In genomic region chr2:106816974-106817373, GRCh38 we compare ENCODE assay signal across 16 cellular contexts.
"Had no signal": no experiment of that assay in that cellular context is flagged by ENCODE, and none has a peak within 500 bp of the region (broad histone marks: within the 10 kb centered on the region; RNA-seq: fewer than 3 reads in every experiment).

No MANE protein-coding gene starts in this region.

- H3K9me3 Mint-ChIP-seq: activated naive CD4-positive, alpha-beta T cell treated with anti-CD3 and anti-CD28 coated beads, Interleukin-2, amount 10 ng/mL, durations not matched to agents 7 days and 5 days; activated T-helper 2 cell treated with anti-CD3 and anti-CD28 coated beads, Interferon-gamma antibody, Interleukin-2, Interleukin-4, amounts not matched to agents 10 μg/mL and 5 μg/mL and 100 μg/mL, durations not matched to agents 14 hours and 24 hours and 36 hours; central memory CD8-positive, alpha-beta T cell had no signal

- H3K4me3 Mint-ChIP-seq: activated B cell treated with CpG ODN at 0.5 μM for 24 hours; activated naive CD4-positive, alpha-beta T cell treated with anti-CD3 and anti-CD28 coated beads, Interleukin-2, amount 10 ng/mL, durations not matched to agents 7 days and 5 days; central memory CD8-positive, alpha-beta T cell; neural progenitor cell; stimulated activated effector memory CD8-positive, alpha-beta T cell treated with anti-CD3 and anti-CD28 coated beads, Interleukin-12 subunit alpha, Interleukin-12 subunit beta, amount 100 ng/mL, for 72 hours; T-helper 17 cell had no signal

- H3K9me3 ChIP-seq: body of pancreas, ovary, upper lobe of left lung had no signal

- H3K27ac ChIP-seq: body of pancreas, neural progenitor cell, ovary, upper lobe of left lung had no signal

- H3K4me1 ChIP-seq: body of pancreas, neural progenitor cell, upper lobe of left lung had no signal

- H3K27me3 Mint-ChIP-seq: activated B cell treated with CpG ODN at 0.5 μM for 24 hours; activated naive CD4-positive, alpha-beta T cell treated with anti-CD3 and anti-CD28 coated beads, Interleukin-2, amount 10 ng/mL, durations not matched to agents 7 days and 5 days had no signal

- H3K27me3 ChIP-seq: body of pancreas, neural progenitor cell, ovary, upper lobe of left lung had no signal

- H3K4me3 ChIP-seq: body of pancreas, neural progenitor cell, ovary, smooth muscle cell, upper lobe of left lung had no signal

- H3K36me3 Mint-ChIP-seq: activated naive CD4-positive, alpha-beta T cell treated with anti-CD3 and anti-CD28 coated beads, Interleukin-2, amount 10 ng/mL, durations not matched to agents 7 days and 5 days; stimulated activated effector memory CD8-positive, alpha-beta T cell treated with anti-CD3 and anti-CD28 coated beads, Interleukin-12 subunit alpha, Interleukin-12 subunit beta, amount 100 ng/mL, for 72 hours had no signal

- H3K27ac Mint-ChIP-seq: activated B cell treated with CpG ODN at 0.5 μM for 24 hours; activated naive CD4-positive, alpha-beta T cell treated with anti-CD3 and anti-CD28 coated beads, Interleukin-2, amount 10 ng/mL, durations not matched to agents 7 days and 5 days; activated T-helper 2 cell treated with anti-CD3 and anti-CD28 coated beads, Interferon-gamma antibody, Interleukin-2, Interleukin-4, amounts not matched to agents 10 μg/mL and 5 μg/mL and 100 μg/mL, durations not matched to agents 14 hours and 24 hours and 36 hours; neural progenitor cell; stimulated activated effector memory CD8-positive, alpha-beta T cell treated with anti-CD3 and anti-CD28 coated beads, Interleukin-12 subunit alpha, Interleukin-12 subunit beta, amount 100 ng/mL, for 72 hours; T-helper 17 cell had no signal

- H3K36me3 ChIP-seq: neural progenitor cell, ovary, upper lobe of left lung had no signal

- ATAC-seq: body of pancreas; stimulated activated effector memory CD8-positive, alpha-beta T cell treated with anti-CD3 and anti-CD28 coated beads, Interleukin-12 subunit alpha, Interleukin-12 subunit beta, amount 100 ng/mL, for 72 hours; T-helper 17 cell had no signal

- H3K4me1 Mint-ChIP-seq: activated B cell treated with CpG ODN at 0.5 μM for 24 hours; activated naive CD4-positive, alpha-beta T cell treated with anti-CD3 and anti-CD28 coated beads, Interleukin-2, amount 10 ng/mL, durations not matched to agents 7 days and 5 days; central memory CD8-positive, alpha-beta T cell; neural progenitor cell; stimulated activated effector memory CD8-positive, alpha-beta T cell treated with anti-CD3 and anti-CD28 coated beads, Interleukin-12 subunit alpha, Interleukin-12 subunit beta, amount 100 ng/mL, for 72 hours; T-helper 17 cell had no signal

- DNase-seq: activated B cell treated with CpG ODN at 0.5 μM for 24 hours; activated CD4-positive, alpha-beta T cell treated with anti-CD3 and anti-CD28 coated beads, Interleukin-2, amount 50 U/mL, for 1 hour; activated naive CD4-positive, alpha-beta T cell treated with anti-CD3 and anti-CD28 coated beads, Interleukin-2, amount 10 ng/mL, durations not matched to agents 7 days and 5 days; activated T-cell treated with anti-CD3 and anti-CD28 coated beads for 4 hours; dermis blood vessel endothelial cell; erythroblast; ovary; retina; T-helper 17 cell; upper lobe of left lung had no signal
